Comparison of ENCODE assay signal across 1 cellular context in genomic region chr1:235649722-235650163, GRCh38.
TF ChIP-seq lines count a peak whose summit lies in the region.

TSS of gene GNG4 (minus strand) at chr1:235649784. CDS start at chr1:235583838, 65,946 bp downstream.

TF ChIP-seq in HepG2, 621 proteins besides CTCF, POLR2A, EP300 and RAD21 (continued from another document):
- TF ChIP-seq ZFP36 (IDR thresholded peaks at IDR 0.05; ENCODE audit: borderline replicate concordance, low read depth, low read length, partially characterized antibody) (no peak), ZNF329 (CRISPR knock-in tag; IDR thresholded peaks at IDR 0.05; ENCODE audit: low read depth) (no peak), FIP1L1 (IDR thresholded peaks at IDR 0.05; ENCODE audit: borderline replicate concordance, insufficient read depth, low read depth, low read length) (no peak), RARA (CRISPR knock-in tag; IDR thresholded peaks at IDR 0.05) (no peak), ZNF580 (CRISPR knock-in tag; IDR thresholded peaks at IDR 0.05; ENCODE audit: borderline replicate concordance, low read depth) (no peak), CENPX (CRISPR knock-in tag; IDR thresholded peaks at IDR 0.05) (no peak), ZNF639 (CRISPR knock-in tag; conservative IDR thresholded peaks at IDR 0.05) (no peak), SOX13 (IDR thresholded peaks at IDR 0.05) (no peak), SOX13 (CRISPR knock-in tag; conservative IDR thresholded peaks at IDR 0.05 in 1 of 2, IDR thresholded peaks at IDR 0.05 in 1 of 2) (0 out of 4 replicates have a peak, but pooled peaks of 1 of the 2 experiments have one; percentile 16), GTF3A (CRISPR knock-in tag; conservative IDR thresholded peaks at IDR 0.05) (no peak), GLI4 (CRISPR knock-in tag; IDR thresholded peaks at IDR 0.05; ENCODE audit: borderline replicate concordance) (no peak), DPF2 (CRISPR knock-in tag; IDR thresholded peaks at IDR 0.05; ENCODE audit: borderline replicate concordance, low read depth) (no peak), ZNF547 (CRISPR knock-in tag; IDR thresholded peaks at IDR 0.05) (no peak), SIN3A (IDR thresholded peaks at IDR 0.05; ENCODE audit: borderline replicate concordance, low read depth, low read length) (peak; percentile 70; the same call in 1 of the 2 replicates), ZMYM2 (CRISPR knock-in tag; IDR thresholded peaks at IDR 0.05) (no peak), MAZ (IDR thresholded peaks at IDR 0.05; ENCODE audit: borderline replicate concordance, low read depth, low read length) (0 out of 2 replicates have a peak, but pooled peaks have one; percentile 21), MAZ (CRISPR knock-in tag; IDR thresholded peaks at IDR 0.05; ENCODE audit: low read depth) (no peak), ZSCAN21 (CRISPR knock-in tag; IDR thresholded peaks at IDR 0.05; ENCODE audit: borderline replicate concordance) (no peak), NR1H2 (CRISPR knock-in tag; IDR thresholded peaks at IDR 0.05; ENCODE audit: borderline replicate concordance, low read depth) (no peak), ARID4A (CRISPR knock-in tag; IDR thresholded peaks at IDR 0.05; ENCODE audit: borderline replicate concordance) (0 out of 2 replicates have a peak, but pooled peaks have one; percentile 31), ZSCAN22 (CRISPR knock-in tag; IDR thresholded peaks at IDR 0.05) (no peak), ZNF7 (CRISPR knock-in tag; IDR thresholded peaks at IDR 0.05) (no peak), AGO2 (optimal IDR thresholded peaks at IDR 0.05; ENCODE audit: low read depth, low read length) (no peak), ZNF451 (CRISPR knock-in tag; IDR thresholded peaks at IDR 0.05) (no peak), NFAT5 (CRISPR knock-in tag; IDR thresholded peaks at IDR 0.05) (0 out of 2 replicates have a peak, but pooled peaks have one; percentile 9), MXD1 (CRISPR knock-in tag; IDR thresholded peaks at IDR 0.05) (no peak), DNMT1 (CRISPR knock-in tag; IDR thresholded peaks at IDR 0.05) (peak; percentile 27; the same call in 1 of the 2 replicates), HOXA3 (CRISPR knock-in tag; IDR thresholded peaks at IDR 0.05) (peak; percentile 24; the same call in 1 of the 2 replicates), MIXL1 (CRISPR knock-in tag; IDR thresholded peaks at IDR 0.05) (no peak), PATZ1 (CRISPR knock-in tag; IDR thresholded peaks at IDR 0.05) (0 out of 2 replicates have a peak, but pooled peaks have one; percentile 30), IKZF4 (CRISPR knock-in tag; IDR thresholded peaks at IDR 0.05; ENCODE audit: borderline replicate concordance, low read depth, not compliant biosample characterization) (no peak), ZNF281 (CRISPR knock-in tag; IDR thresholded peaks at IDR 0.05; ENCODE audit: borderline replicate concordance) (no peak), YY1 (IDR thresholded peaks at IDR 0.05; ENCODE audit: insufficient read depth, insufficient replicate concordance, low read depth, low read length) (peak; percentile 30), RXRA (CRISPR knock-in tag; IDR thresholded peaks at IDR 0.05) (no peak), ZNF431 (CRISPR knock-in tag; IDR thresholded peaks at IDR 0.05; ENCODE audit: borderline replicate concordance, low read depth) (0 out of 2 replicates have a peak, but pooled peaks have one; percentile 42), ZBTB7A (CRISPR knock-in tag; IDR thresholded peaks at IDR 0.05) (peak; percentile 80), SP1 (IDR thresholded peaks at IDR 0.05) (no peak), SP1 (CRISPR knock-in tag; IDR thresholded peaks at IDR 0.05) (peak; percentile 43; the same call in 1 of the 2 replicates), ZFP37 (CRISPR knock-in tag; IDR thresholded peaks at IDR 0.05; ENCODE audit: borderline replicate concordance) (no peak)
TF ChIP-seq in HepG2: peak in this region for 14.
